15 cellular contexts compared by ENCODE assay signal in the genomic region with DNA sequence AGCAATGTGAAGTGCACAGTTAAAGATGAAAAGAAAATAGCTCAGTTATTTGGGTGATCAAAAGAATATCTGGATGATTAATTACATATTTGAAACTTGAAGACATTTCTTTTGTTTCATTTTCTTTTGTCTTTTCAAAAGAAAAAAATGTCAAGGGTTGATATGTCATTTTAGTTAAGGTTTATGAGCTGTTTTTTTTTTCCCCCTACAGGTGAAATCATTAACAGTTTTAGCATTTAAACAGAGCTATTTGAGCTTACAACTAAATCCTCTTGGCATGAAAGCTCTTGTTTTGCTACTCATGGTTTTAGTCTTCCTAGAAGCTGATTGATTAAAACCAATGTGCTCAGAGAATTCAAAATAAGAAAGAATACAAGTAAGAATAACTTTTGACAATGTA.
DNase-seq lines count a peak whose midpoint lies in the region; ATAC-seq and TF ChIP-seq lines count a peak whose summit lies in the region.
"Had no signal": no experiment of that assay in that cellular context is flagged by ENCODE, and none has a peak within 500 bp of the region (broad histone marks: within the 10 kb centered on the region; RNA-seq: fewer than 3 reads in every experiment).

No MANE protein-coding gene starts in this region.

- H3K9me3 ChIP-seq in MM.1S (replicated peaks; ENCODE audit: insufficient read depth, low read length) = no peaks in the 10 kb centered on the region
- H3K9me3 ChIP-seq: BLaER1 had no signal

- H3K36me3 ChIP-seq in GM23338 (ENCODE audit: insufficient read depth) = no peaks in the 10 kb centered on the region
- no peaks in the 10 kb centered on the region for H3K36me3 ChIP-seq in MM.1S (replicated peaks; ENCODE audit: insufficient read depth, low read length)
- H3K36me3 ChIP-seq: BLaER1 had no signal

- H2AFZ ChIP-seq in GM23338 (no peak overlapping the region), MM.1S (ENCODE audit: low read length) (no peak overlapping the region)

- H3K4me2 ChIP-seq in GM23338 = 0 out of 2 replicates have a peak overlapping the region, but pooled peaks have one; percentile 4
- no peak overlapping the region for H3K4me2 ChIP-seq in MM.1S (ENCODE audit: low read depth, low read length)
- H3K4me2 ChIP-seq: BLaER1 had no signal

- H3K4me3 ChIP-seq in GM23338 (no peak overlapping the region), MM.1S (ENCODE audit: low read length) (no peak overlapping the region)
- H3K4me3 ChIP-seq: BLaER1 had no signal

- DNase-seq in GM23338 (ENCODE audit: low spot score) = peak; percentile 5
- DNase-seq in MM.1S = no peak
- peak; percentile 21 for DNase-seq in kidney glomerular epithelial cell (lab: John Stamatoyannopoulos, UW)
- DNase-seq in progenitor cell of endocrine pancreas (ENCODE audit: low spot score, unreplicated experiment) = no peak
- DNase-seq in NCI-H1105 (lab: John Stamatoyannopoulos, UW) = no peak
- DNase-seq in midbrain (lab: John Stamatoyannopoulos, UW) = no peak
- no peak for DNase-seq in activated T-cell treated with anti-CD3 and anti-CD28 coated beads, Interleukin-2, amount 50 U/mL, for 1 hour
- DNase-seq: 8988T; CD4-positive, alpha-beta memory T cell; DMS79 treated with DMSO at 0.1 percent for 48 hours; GF-D8; HCEC 1CT had no signal

- H3K27me3 ChIP-seq in GM23338 (ENCODE audit: insufficient read depth) = no peaks in the 10 kb centered on the region
- no peaks in the 10 kb centered on the region for H3K27me3 ChIP-seq in MM.1S (replicated peaks; ENCODE audit: insufficient read depth, low read length)
- H3K27me3 ChIP-seq: BLaER1 had no signal

- H3K4me3 Mint-ChIP-seq in GM23338 = no peak overlapping the region
- H3K4me3 Mint-ChIP-seq in progenitor cell of endocrine pancreas (ENCODE audit: low read depth) = no peak overlapping the region
- H3K4me3 Mint-ChIP-seq: CD14-positive monocyte; CD4-positive, alpha-beta memory T cell had no signal

- H3K4me1 ChIP-seq in GM23338 (ENCODE audit: insufficient read depth) = no peaks in the 10 kb centered on the region
- no peaks in the 10 kb centered on the region for H3K4me1 ChIP-seq in MM.1S (ENCODE audit: low read length)
- H3K4me1 ChIP-seq: BLaER1 had no signal

- no peaks in the 10 kb centered on the region for H3K36me3 Mint-ChIP-seq in GM23338 (ENCODE audit: low read depth)
- no peaks in the 10 kb centered on the region for H3K36me3 Mint-ChIP-seq in progenitor cell of endocrine pancreas (ENCODE audit: insufficient read depth)
- H3K36me3 Mint-ChIP-seq: CD14-positive monocyte; CD4-positive, alpha-beta memory T cell had no signal

- ATAC-seq in GM23338 (no peak), GM21529 (IDR thresholded peaks at IDR 0.05; ENCODE audit: unreplicated experiment) (no peak)

- H3K9me2 ChIP-seq in GM23338 (ENCODE audit: insufficient read depth) (no peaks in the 10 kb centered on the region), MM.1S (replicated peaks; ENCODE audit: insufficient read depth, low read length) (no peaks in the 10 kb centered on the region)

- H3K4me1 Mint-ChIP-seq in GM23338 (peaks cover 13% of the 10 kb centered on the region), progenitor cell of endocrine pancreas (ENCODE audit: low read depth) (no peaks in the 10 kb centered on the region)
- H3K4me1 Mint-ChIP-seq: CD14-positive monocyte; CD4-positive, alpha-beta memory T cell had no signal

- H3K9ac ChIP-seq in MM.1S (ENCODE audit: low read length) = no peak overlapping the region
- H3K9ac ChIP-seq: BLaER1 had no signal

- no peaks in the 10 kb centered on the region for H4K20me1 ChIP-seq in GM23338 (replicated peaks; ENCODE audit: insufficient read depth)
- no peaks in the 10 kb centered on the region for H4K20me1 ChIP-seq in MM.1S (ENCODE audit: insufficient read depth, low read length)
- H4K20me1 ChIP-seq: BLaER1 had no signal

- peak in 1 of 2 experiments; percentile 35; a peak in 1 of 4 replicates for TF ChIP-seq CTCF in GM23338 (conservative IDR thresholded peaks at IDR 0.05; ENCODE audit: low read depth in 2 of 2)
- TF ChIP-seq CTCF in MM.1S (IDR thresholded peaks at IDR 0.05; ENCODE audit: low read length) = 0 out of 2 replicates have a peak, but pooled peaks have one; percentile 6
- TF ChIP-seq CTCF in progenitor cell of endocrine pancreas (IDR thresholded peaks at IDR 0.05; ENCODE audit: unreplicated experiment) = peak; percentile 23

- no peaks in the 10 kb centered on the region for H3F3A ChIP-seq in GM23338 (replicated peaks; ENCODE audit: low read depth)
- no peaks in the 10 kb centered on the region for H3F3A ChIP-seq in MM.1S (ENCODE audit: insufficient read depth, low read length)

- H3K9me3 Mint-ChIP-seq in GM23338 (peaks cover 8% of the 10 kb centered on the region; the same call in 1 of the 3 replicates), progenitor cell of endocrine pancreas (ENCODE audit: low read depth) (peaks cover 5% of the 10 kb centered on the region)

- H3K79me2 ChIP-seq in GM23338 (replicated peaks; ENCODE audit: insufficient read depth) (no peaks in the 10 kb centered on the region), MM.1S (ENCODE audit: low read length) (no peaks in the 10 kb centered on the region)

- no peak overlapping the region for H3K27ac ChIP-seq in GM23338 (ENCODE audit: low read depth)
- no peak overlapping the region for H3K27ac ChIP-seq in MM.1S (ENCODE audit: low read length)
- H3K27ac ChIP-seq: BLaER1 had no signal

- H3K27me3 Mint-ChIP-seq in GM23338 (ENCODE audit: insufficient read depth, low read depth, poor library complexity) (no peaks in the 10 kb centered on the region), progenitor cell of endocrine pancreas (no peaks in the 10 kb centered on the region)
- H3K27me3 Mint-ChIP-seq: CD4-positive, alpha-beta memory T cell had no signal

- H3K27ac Mint-ChIP-seq in GM23338 = peak overlapping the region; percentile 48; the same call in 1 of the 2 replicates
- H3K27ac Mint-ChIP-seq in progenitor cell of endocrine pancreas = no peak overlapping the region
- H3K27ac Mint-ChIP-seq: CD14-positive monocyte; CD4-positive, alpha-beta memory T cell had no signal

TF ChIP-seq in GM23338, 12 proteins besides CTCF, POLR2A, EP300 and RAD21 (continues in another document):
- TF ChIP-seq NANOG (IDR thresholded peaks at IDR 0.05; ENCODE audit: borderline replicate concordance) (no peak), EZH2phosphoT487 (IDR thresholded peaks at IDR 0.05; ENCODE audit: unreplicated experiment) (no peak), JUNB (IDR thresholded peaks at IDR 0.05; ENCODE audit: unreplicated experiment) (no peak), STAT1 (IDR thresholded peaks at IDR 0.05; ENCODE audit: unreplicated experiment) (no peak), EZH2 (IDR thresholded peaks at IDR 0.05; ENCODE audit: low read depth, unreplicated experiment) (no peak)
- TF ChIP-seq, protein P1, sequence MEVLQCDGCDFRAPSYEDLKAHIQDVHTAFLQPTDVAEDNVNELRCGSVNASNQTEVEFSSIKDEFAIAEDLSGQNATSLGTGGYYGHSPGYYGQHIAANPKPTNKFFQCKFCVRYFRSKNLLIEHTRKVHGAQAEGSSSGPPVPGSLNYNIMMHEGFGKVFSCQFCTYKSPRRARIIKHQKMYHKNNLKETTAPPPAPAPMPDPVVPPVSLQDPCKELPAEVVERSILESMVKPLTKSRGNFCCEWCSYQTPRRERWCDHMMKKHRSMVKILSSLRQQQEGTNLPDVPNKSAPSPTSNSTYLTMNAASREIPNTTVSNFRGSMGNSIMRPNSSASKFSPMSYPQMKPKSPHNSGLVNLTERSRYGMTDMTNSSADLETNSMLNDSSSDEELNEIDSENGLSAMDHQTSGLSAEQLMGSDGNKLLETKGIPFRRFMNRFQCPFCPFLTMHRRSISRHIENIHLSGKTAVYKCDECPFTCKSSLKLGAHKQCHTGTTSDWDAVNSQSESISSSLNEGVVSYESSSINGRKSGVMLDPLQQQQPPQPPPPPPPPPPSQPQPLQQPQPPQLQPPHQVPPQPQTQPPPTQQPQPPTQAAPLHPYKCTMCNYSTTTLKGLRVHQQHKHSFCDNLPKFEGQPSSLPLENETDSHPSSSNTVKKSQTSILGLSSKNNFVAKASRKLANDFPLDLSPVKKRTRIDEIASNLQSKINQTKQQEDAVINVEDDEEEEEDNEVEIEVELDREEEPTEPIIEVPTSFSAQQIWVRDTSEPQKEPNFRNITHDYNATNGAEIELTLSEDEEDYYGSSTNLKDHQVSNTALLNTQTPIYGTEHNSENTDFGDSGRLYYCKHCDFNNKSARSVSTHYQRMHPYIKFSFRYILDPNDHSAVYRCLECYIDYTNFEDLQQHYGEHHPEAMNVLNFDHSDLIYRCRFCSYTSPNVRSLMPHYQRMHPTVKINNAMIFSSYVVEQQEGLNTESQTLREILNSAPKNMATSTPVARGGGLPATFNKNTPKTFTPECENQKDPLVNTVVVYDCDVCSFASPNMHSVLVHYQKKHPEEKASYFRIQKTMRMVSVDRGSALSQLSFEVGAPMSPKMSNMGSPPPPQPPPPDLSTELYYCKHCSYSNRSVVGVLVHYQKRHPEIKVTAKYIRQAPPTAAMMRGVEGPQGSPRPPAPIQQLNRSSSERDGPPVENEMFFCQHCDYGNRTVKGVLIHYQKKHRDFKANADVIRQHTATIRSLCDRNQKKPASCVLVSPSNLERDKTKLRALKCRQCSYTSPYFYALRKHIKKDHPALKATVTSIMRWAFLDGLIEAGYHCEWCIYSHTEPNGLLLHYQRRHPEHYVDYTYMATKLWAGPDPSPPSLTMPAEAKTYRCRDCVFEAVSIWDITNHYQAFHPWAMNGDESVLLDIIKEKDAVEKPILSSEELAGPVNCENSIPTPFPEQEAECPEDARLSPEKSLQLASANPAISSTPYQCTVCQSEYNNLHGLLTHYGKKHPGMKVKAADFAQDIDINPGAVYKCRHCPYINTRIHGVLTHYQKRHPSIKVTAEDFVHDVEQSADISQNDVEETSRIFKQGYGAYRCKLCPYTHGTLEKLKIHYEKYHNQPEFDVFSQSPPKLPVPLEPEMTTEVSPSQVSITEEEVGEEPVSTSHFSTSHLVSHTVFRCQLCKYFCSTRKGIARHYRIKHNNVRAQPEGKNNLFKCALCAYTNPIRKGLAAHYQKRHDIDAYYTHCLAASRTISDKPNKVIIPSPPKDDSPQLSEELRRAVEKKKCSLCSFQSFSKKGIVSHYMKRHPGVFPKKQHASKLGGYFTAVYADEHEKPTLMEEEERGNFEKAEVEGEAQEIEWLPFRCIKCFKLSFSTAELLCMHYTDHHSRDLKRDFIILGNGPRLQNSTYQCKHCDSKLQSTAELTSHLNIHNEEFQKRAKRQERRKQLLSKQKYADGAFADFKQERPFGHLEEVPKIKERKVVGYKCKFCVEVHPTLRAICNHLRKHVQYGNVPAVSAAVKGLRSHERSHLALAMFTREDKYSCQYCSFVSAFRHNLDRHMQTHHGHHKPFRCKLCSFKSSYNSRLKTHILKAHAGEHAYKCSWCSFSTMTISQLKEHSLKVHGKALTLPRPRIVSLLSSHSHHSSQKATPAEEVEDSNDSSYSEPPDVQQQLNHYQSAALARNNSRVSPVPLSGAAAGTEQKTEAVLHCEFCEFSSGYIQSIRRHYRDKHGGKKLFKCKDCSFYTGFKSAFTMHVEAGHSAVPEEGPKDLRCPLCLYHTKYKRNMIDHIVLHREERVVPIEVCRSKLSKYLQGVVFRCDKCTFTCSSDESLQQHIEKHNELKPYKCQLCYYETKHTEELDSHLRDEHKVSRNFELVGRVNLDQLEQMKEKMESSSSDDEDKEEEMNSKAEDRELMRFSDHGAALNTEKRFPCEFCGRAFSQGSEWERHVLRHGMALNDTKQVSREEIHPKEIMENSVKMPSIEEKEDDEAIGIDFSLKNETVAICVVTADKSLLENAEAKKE (CRISPR knock-in tag; IDR thresholded peaks at IDR 0.05) = no peak

Comparison
In these comparisons a context has a peak if more than half of its experiments do, and no peak if none do; other contexts are left out.
1. DNase-seq: peak in GM23338 (single experiment) and kidney glomerular epithelial cell (single experiment); none in MM.1S (single experiment), progenitor cell of endocrine pancreas (single experiment), NCI-H1105 (single experiment), midbrain (single experiment) and activated T-cell treated with anti-CD3 and anti-CD28 coated beads, Interleukin-2, amount 50 U/mL, for 1 hour (single experiment).